In the genomic region with DNA sequence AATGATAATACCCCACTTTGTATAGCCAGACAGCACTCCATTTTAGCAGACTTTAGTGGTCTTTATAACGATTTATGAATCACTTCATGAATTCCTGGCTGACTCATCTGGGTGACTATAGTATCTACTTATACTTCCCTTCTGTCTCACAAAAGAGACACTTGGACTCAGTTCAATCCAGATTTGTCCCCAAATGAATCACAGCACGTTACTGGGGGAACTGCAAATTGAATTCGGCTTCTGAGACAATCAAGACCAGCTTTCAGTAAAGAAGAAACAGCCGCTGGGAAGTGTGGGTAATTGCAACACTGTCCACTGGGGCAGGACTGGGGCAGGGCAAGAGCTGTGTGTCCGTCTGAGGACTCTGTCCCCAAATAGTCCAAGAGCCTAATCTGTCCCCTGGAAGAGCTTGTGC, we compare ENCODE assay signal across 10 cellular contexts.
DNase-seq lines count a peak whose midpoint lies in the region; ATAC-seq, FAIRE-seq and TF ChIP-seq lines count a peak whose summit lies in the region.
"Had no signal": no experiment of that assay in that cellular context is flagged by ENCODE, and none has a peak within 500 bp of the region (broad histone marks: within the 10 kb centered on the region; RNA-seq: fewer than 3 reads in every experiment).

No MANE protein-coding gene starts in this region.

- peak overlapping the region; percentile 21 for H3K27ac ChIP-seq in RWPE2 (ENCODE audit: poor library complexity, severe bottlenecking)
- H3K27ac ChIP-seq in kidney (ENCODE audit: low read depth in 2 of 2, low read length in 2 of 2) = no peak overlapping the region
- H3K27ac ChIP-seq: VCaP had no signal

- DNase-seq in EH (ENCODE audit: low read depth) (peak; percentile 97), RWPE2 (ENCODE audit: low spot score) (no peak), fibroblast of the aortic adventitia (ENCODE audit: low read depth) (peak; percentile 77), putamen (ENCODE audit: low spot score) (peak; percentile 13), kidney (no peak), NCI-H2196 treated with DMSO at 0.1 percent for 48 hours (lab: John Stamatoyannopoulos, UW; ENCODE audit: unreplicated experiment) (no peak)
- no peak for DNase-seq in activated CD4-positive, alpha-beta T cell treated with anti-CD3 and anti-CD28 coated beads for 1 hour
- DNase-seq in activated CD4-positive, alpha-beta T cell treated with anti-CD3 and anti-CD28 coated beads for 4 hours = no peak

- no peak for FAIRE-seq in kidney (lab: Jason Lieb, UNC)
- FAIRE-seq: K562 had no signal

- H3K36me3 ChIP-seq in RWPE2 (ENCODE audit: low read depth) = no peaks in the 10 kb centered on the region
- no peaks in the 10 kb centered on the region for H3K36me3 ChIP-seq in kidney (ENCODE audit: control insufficient read depth in 1 of 2, insufficient read depth in 2 of 2, low read length in 2 of 2)

- H3K9me3 ChIP-seq in RWPE2 (ENCODE audit: severe bottlenecking) (no peaks in the 10 kb centered on the region), kidney (ENCODE audit: control insufficient read depth in 1 of 2, low read length in 2 of 2) (no peaks in the 10 kb centered on the region)

- H3K27me3 ChIP-seq in RWPE2 (ENCODE audit: insufficient read depth, poor library complexity, severe bottlenecking) = no peaks in the 10 kb centered on the region

- no peak overlapping the region for H3K4me3 ChIP-seq in RWPE2 (ENCODE audit: severe bottlenecking)
- no peak overlapping the region for H3K4me3 ChIP-seq in fibroblast of the aortic adventitia (ENCODE audit: low read depth, low read length)
- no peak overlapping the region for H3K4me3 ChIP-seq in kidney (ENCODE audit: low read length in 2 of 2)
- H3K4me3 ChIP-seq: K562 had no signal

- peak; percentile 84 for ATAC-seq in RWPE2 (ENCODE audit: low read depth)
- ATAC-seq: K562 had no signal

- peaks cover 17% of the 10 kb centered on the region for H3K4me1 ChIP-seq in RWPE2 (ENCODE audit: insufficient read depth, poor library complexity, severe bottlenecking)
- peaks cover 2 to 7% of the 10 kb centered on the region in 2 donors for H3K4me1 ChIP-seq in kidney (ENCODE audit: control insufficient read depth in 1 of 2, insufficient read depth in 1 of 2, low read depth in 1 of 2, low read length in 2 of 2)

- H3K9ac ChIP-seq in kidney (ENCODE audit: low read length in 2 of 2) = no peak overlapping the region

- intact Hi-C loops in kidney (cut with DNase I) = no loop called here

- TF ChIP-seq CTCF in RWPE2 (IDR thresholded peaks at IDR 0.05; ENCODE audit: poor library complexity, severe bottlenecking) (no peak), fibroblast of the aortic adventitia (IDR thresholded peaks at IDR 0.05; ENCODE audit: insufficient read depth, low read length) (peak; percentile 42), kidney (IDR thresholded peaks at IDR 0.05; ENCODE audit: borderline replicate concordance, extremely low read depth, insufficient read depth) (no peak)

Comparison
In these comparisons a context has a peak if more than half of its experiments do, and no peak if none do; other contexts are left out.
1. DNase-seq: peak in EH (single experiment), fibroblast of the aortic adventitia (single experiment) and putamen (single experiment); none in RWPE2 (single experiment), kidney (single experiment), NCI-H2196 treated with DMSO at 0.1 percent for 48 hours (single experiment), activated CD4-positive, alpha-beta T cell treated with anti-CD3 and anti-CD28 coated beads for 1 hour (single experiment) and activated CD4-positive, alpha-beta T cell treated with anti-CD3 and anti-CD28 coated beads for 4 hours (0 of 2).